Comparison of ENCODE assay signal across 8 cellular contexts in genomic region chr5:141992349-141992963, GRCh38. TPM values are rescaled to one million over a fixed set of nuclear protein-coding genes. Genes with fewer than 3 reads are reported as not detected.
DNase-seq lines count a peak whose midpoint lies in the region; ATAC-seq and TF ChIP-seq lines count a peak whose summit lies in the region.

No MANE protein-coding gene starts in this region.

- POLR2A ChIA-PET in Caco-2 (lab: Charles Lee) = no interaction called here

- H3K4me1 ChIP-seq in Caco-2 (no peaks in the 10 kb centered on the region), H9 (ENCODE audit: insufficient read depth, low read length) (no peaks in the 10 kb centered on the region), right lobe of liver (peaks cover 0 to 7% (median 2%) of the 10 kb centered on the region in 4 donors)

- H3K27ac Mint-ChIP-seq in Caco-2 (ENCODE audit: unreplicated experiment) (no peak overlapping the region), H9 (no peak overlapping the region), chondrocyte (ENCODE audit: unreplicated experiment) (no peak overlapping the region)

- H3K4me3 ChIP-seq in Caco-2 (ENCODE audit: low read depth, low read length) = no peak overlapping the region
- no peak overlapping the region for H3K4me3 ChIP-seq in right lobe of liver

- no peak overlapping the region for H3K4ac ChIP-seq in H9 (ENCODE audit: low read depth, low read length)

- H3K4me1 Mint-ChIP-seq in Caco-2 (ENCODE audit: low read depth, unreplicated experiment) (no peaks in the 10 kb centered on the region), H9 (no peaks in the 10 kb centered on the region), chondrocyte (ENCODE audit: low read depth) (peaks cover 6% of the 10 kb centered on the region)

- no peak overlapping the region for H2BK5ac ChIP-seq in H9 (ENCODE audit: insufficient read length, low read length)

- no peaks in the 10 kb centered on the region for H3K23me2 ChIP-seq in H9 (ENCODE audit: insufficient read length, low read depth, low read length, poor library complexity, severe bottlenecking)

- no peak overlapping the region for H2BK120ac ChIP-seq in H9 (ENCODE audit: low read depth, low read length, poor library complexity, severe bottlenecking)

- H3K14ac ChIP-seq in H9 (ENCODE audit: insufficient read depth, low read length) = no peak overlapping the region

- no peak overlapping the region for H2AFZ ChIP-seq in H9 (ENCODE audit: low read length)

- intact Hi-C loops in Caco-2 (cut with micrococcal nuclease; ENCODE audit: unreplicated experiment) = loop anchor here (1.0 to 10.0 kb wide), 3 partner anchors 23 to 552 kb away; no protein-coding TSS in a partner anchor
- intact Hi-C loops in right lobe of liver (cut with DNase I) = loop anchor here (5.0 to 10.0 kb wide), 2 partner anchors 150 to 152 kb away; no protein-coding TSS in a partner anchor

- DNase-seq in Caco-2 (peak; percentile 69 to 72), H9 (no peak), NCI-H345 (lab: John Stamatoyannopoulos, UW) (peak; percentile 66), chondrocyte (ENCODE audit: low spot score) (no peak), right lobe of liver (peak in 2 of 3 donors; percentile 50 to 76)
- DNase-seq in activated CD4-positive, alpha-beta T cell treated with anti-CD3 and anti-CD28 coated beads for 1 hour = peak; percentile 64
- DNase-seq in stimulated activated CD8-positive, alpha-beta memory T cell treated with anti-CD3 and anti-CD28 coated beads, Interleukin-15, amount 100 ng/mL, for 1 hour (ENCODE audit: low read depth) = peak; percentile 81

- H4K8ac ChIP-seq in H9 (replicated peaks; ENCODE audit: insufficient read length, low read depth, low read length) = no peak overlapping the region

- no peak overlapping the region for H3K18ac ChIP-seq in H9 (ENCODE audit: insufficient read length, low read depth, low read length)

- no peak overlapping the region for H3K23ac ChIP-seq in H9 (ENCODE audit: insufficient read length, low read depth, low read length)

- no peak overlapping the region for H2BK15ac ChIP-seq in H9 (ENCODE audit: low read depth, low read length)

- H3K27me3 ChIP-seq in Caco-2 (replicated peaks; ENCODE audit: control insufficient read depth, insufficient read depth, low read length) (no peaks in the 10 kb centered on the region), H9 (ENCODE audit: insufficient read depth, low read length) (no peaks in the 10 kb centered on the region), right lobe of liver (no peaks in the 10 kb centered on the region)

- TF ChIP-seq POLR2A in right lobe of liver (IDR thresholded peaks at IDR 0.05) = no peak

- no peak overlapping the region for H4K91ac ChIP-seq in H9 (ENCODE audit: insufficient read length, low read depth, low read length)

- H3K9ac ChIP-seq in H9 (ENCODE audit: extremely low read depth, insufficient read length, low read length) = no peak overlapping the region

- no peak overlapping the region for H3T11ph ChIP-seq in H9 (ENCODE audit: low read length)

- BruUV-seq in Caco-2 (replicated peaks; lab: Mats Ljungman, UMichigan) = no TSS peak

- H3K79me2 ChIP-seq in H9 (ENCODE audit: insufficient read depth, low read length) = no peaks in the 10 kb centered on the region

- H3K27me3 Mint-ChIP-seq in Caco-2 (ENCODE audit: insufficient read depth, unreplicated experiment) (no peaks in the 10 kb centered on the region), H9 (ENCODE audit: low read depth) (no peaks in the 10 kb centered on the region), chondrocyte (ENCODE audit: low read depth) (no peaks in the 10 kb centered on the region)

- H4K5ac ChIP-seq in H9 (ENCODE audit: insufficient read length, low read depth, low read length) = no peak overlapping the region

- H3K36me3 ChIP-seq in Caco-2 (ENCODE audit: control insufficient read depth, insufficient read depth, low read length) = 0 out of 2 replicates have a peak, but pooled peaks cover 1% of the 10 kb centered on the region
- peaks cover 0 to 43% (median 6%) of the 10 kb centered on the region in 4 donors for H3K36me3 ChIP-seq in right lobe of liver

- CTCF ChIA-PET in Caco-2 (lab: Charles Lee) = interaction anchor here (3.7 kb wide), 1 partner anchor 151 kb away, joined by 17 read pairs; no protein-coding TSS in a partner anchor

- no peak overlapping the region for H2AK5ac ChIP-seq in H9 (ENCODE audit: insufficient read length, low read length)

- no peaks in the 10 kb centered on the region for H3K79me1 ChIP-seq in H9 (ENCODE audit: insufficient read depth, low read depth, low read length, poor library complexity, severe bottlenecking)

- H3K27ac ChIP-seq in H9 (ENCODE audit: insufficient read length, low read depth, low read length) (no peak overlapping the region), right lobe of liver (no peak overlapping the region)

- no peak overlapping the region for H3K4me3 Mint-ChIP-seq in Caco-2 (ENCODE audit: unreplicated experiment)
- no peak overlapping the region for H3K4me3 Mint-ChIP-seq in H9
- H3K4me3 Mint-ChIP-seq in chondrocyte (ENCODE audit: unreplicated experiment) = no peak overlapping the region

- WGBS in H9 (ENCODE audit: extremely low coverage, insufficient read length, low lambda C conversion rate) = no CpG with 5 or more reads among the region's 2 CpGs
- WGBS in right lobe of liver (ENCODE audit: insufficient coverage, low coverage, low lambda C conversion rate, missing lambda C conversion rate) = 4% methylated on average over 2 of the region's 2 CpGs

- ATAC-seq in right lobe of liver = peak; percentile 81 to 85 (median 82)
- no peak for ATAC-seq in HG03196 (IDR thresholded peaks at IDR 0.05; ENCODE audit: unreplicated experiment)

- no peak overlapping the region for H3K56ac ChIP-seq in H9 (ENCODE audit: insufficient read length, low read depth, low read length)

- no peak overlapping the region for H3K4me2 ChIP-seq in H9 (ENCODE audit: insufficient read depth, insufficient read length, low read length)

- H3K9me3 ChIP-seq in Caco-2 (no peaks in the 10 kb centered on the region), H9 (ENCODE audit: control insufficient read depth, low read depth, low read length) (no peaks in the 10 kb centered on the region), right lobe of liver (no peaks in the 10 kb centered on the region)

- TF ChIP-seq CTCF in Caco-2 (IDR thresholded peaks at IDR 0.05; ENCODE audit: insufficient read depth in 1 of 2, low read depth in 1 of 2, low read length in 1 of 2, severe bottlenecking in 1 of 2, unreplicated experiment in 1 of 2) (peak; percentile 65 to 70), H9 (conservative IDR thresholded peaks at IDR 0.05) (peak; percentile 92), chondrocyte (IDR thresholded peaks at IDR 0.05) (peak; percentile 96), right lobe of liver (IDR thresholded peaks at IDR 0.05) (peak; percentile 84 to 93 (median 86))

- H4K20me1 ChIP-seq in H9 (ENCODE audit: control insufficient read depth, insufficient read depth, insufficient read length) = no peaks in the 10 kb centered on the region

- no peak overlapping the region for H2BK20ac ChIP-seq in H9 (ENCODE audit: low read depth, low read length, poor library complexity, severe bottlenecking)

- H3K36me3 Mint-ChIP-seq in Caco-2 (ENCODE audit: insufficient read depth, unreplicated experiment) (peaks cover 31% of the 10 kb centered on the region), H9 (ENCODE audit: insufficient read depth in 1 of 3, low read depth in 3 of 3) (peaks cover 6 to 23% (median 14%) of the 10 kb centered on the region in 3 experiments), chondrocyte (ENCODE audit: low read depth) (peaks cover 34% of the 10 kb centered on the region)

- no peak overlapping the region for H2BK12ac ChIP-seq in H9 (ENCODE audit: insufficient read length, low read depth, low read length)

- H3K9me3 Mint-ChIP-seq in Caco-2 (ENCODE audit: unreplicated experiment) (no peaks in the 10 kb centered on the region), H9 (no peaks in the 10 kb centered on the region), chondrocyte (ENCODE audit: low read depth) (no peaks in the 10 kb centered on the region)

RNA-seq across cellular contexts. Expression of gene GNPDA1, which starts 20.4 kb away (rescaled TPM):
- total RNA-seq in Caco-2 (2022) (61.3 and 70.9 TPM in 2 replicates), H9 (2021) (66.8 and 68.4 TPM in 2 replicates), chondrocyte (31.2 to 41.8 TPM (median 34.5 TPM) in 3 replicates), right lobe of liver (10 to 100 TPM in 4 of 6 experiments, 1 to 10 TPM in 2; 6.3 to 22.1 (median 14.9) TPM)

RNA-seq across cellular contexts. Expression of gene RNF14, which starts 23.6 kb away (rescaled TPM):
- 35.1 and 38.7 TPM in 2 replicates for total RNA-seq in Caco-2 (2022)
- total RNA-seq in H9 (2021) = 19.5 and 20.1 TPM in 2 replicates
- total RNA-seq in chondrocyte = 80.4 to 83.6 TPM (median 83.5 TPM) in 3 replicates
- 10 to 100 TPM; 34.8 to 54.8 (median 41.8) TPM for total RNA-seq in right lobe of liver

RNA-seq across cellular contexts. Expression of gene PCDH12, which starts 34.5 kb away (rescaled TPM):
- total RNA-seq in Caco-2 (2022) (not detected in 2 replicates), H9 (2021) (not detected in 2 replicates), chondrocyte (0.02 TPM in 1 of 3 replicates, not detected in the others), right lobe of liver (1 to 10 TPM; 1.5 to 4.4 (median 1.9) TPM)

Comparison
In these comparisons a context has a peak if more than half of its experiments do, and no peak if none do; other contexts are left out.
1. DNase-seq: peak in Caco-2 (2 of 2), NCI-H345 (single experiment), activated CD4-positive, alpha-beta T cell treated with anti-CD3 and anti-CD28 coated beads for 1 hour (single experiment), right lobe of liver (2 of 3) and stimulated activated CD8-positive, alpha-beta memory T cell treated with anti-CD3 and anti-CD28 coated beads, Interleukin-15, amount 100 ng/mL, for 1 hour (single experiment); none in H9 (single experiment) and chondrocyte (single experiment).
2. Peak in every context shown above with its lines, with median percentiles within 50 percentile points of each other: CTCF ChIP-seq.